Comparison of ENCODE assay signal across 20 cellular contexts in genomic region chr13:40673061-40673397, GRCh38. TPM values are rescaled to one million over a fixed set of nuclear protein-coding genes. Genes with fewer than 3 reads are reported as not detected.
DNase-seq lines count a peak whose midpoint lies in the region; ATAC-seq, FAIRE-seq and TF ChIP-seq lines count a peak whose summit lies in the region.
"Had no signal": no experiment of that assay in that cellular context is flagged by ENCODE, and none has a peak within 500 bp of the region (broad histone marks: within the 10 kb centered on the region; RNA-seq: fewer than 3 reads in every experiment).

No MANE protein-coding gene starts in this region.

- H3K4me3 ChIP-seq in Karpas-422 (ENCODE audit: low read length): 0 out of 2 replicates have a peak overlapping the region, but pooled peaks have one; percentile 13
- H3K4me3 ChIP-seq in GM12878: no peak overlapping the region
- H3K4me3 ChIP-seq in lower lobe of right lung: no peak overlapping the region
- no peak overlapping the region for H3K4me3 ChIP-seq in foreskin fibroblast (ENCODE audit: low read depth in 1 of 2, low read length in 2 of 2)
- H3K4me3 ChIP-seq: dorsolateral prefrontal cortex, gastrocnemius medialis, HAP-1, prostate gland, smooth muscle cell, upper lobe of left lung had no signal

- H3K4me1 Mint-ChIP-seq in mesothelial cell of epicardium (peaks cover 28% of the 10 kb centered on the region), chondrocyte (ENCODE audit: low read depth) (peaks cover 13% of the 10 kb centered on the region)

- H3K4me2 ChIP-seq in Karpas-422 (ENCODE audit: low read depth, low read length, poor library complexity, severe bottlenecking) (peak overlapping the region; percentile 61), GM12878 (ENCODE audit: control insufficient read depth, insufficient read depth) (no peak overlapping the region)
- H3K4me2 ChIP-seq: smooth muscle cell had no signal

- H4K20me1 ChIP-seq in Karpas-422 (ENCODE audit: insufficient read depth, low read depth, low read length) (no peaks in the 10 kb centered on the region), GM12878 (ENCODE audit: control insufficient read depth, insufficient read depth) (no peaks in the 10 kb centered on the region)

- FAIRE-seq in GM19239 (lab: Jason Lieb, UNC) (peak; percentile 8), GM12878 (lab: Jason Lieb, UNC) (no peak)
- FAIRE-seq: HTR-8/SVneo had no signal

- no peaks in the 10 kb centered on the region for H3K9me3 Mint-ChIP-seq in mesothelial cell of epicardium
- H3K9me3 Mint-ChIP-seq in chondrocyte (ENCODE audit: low read depth): no peaks in the 10 kb centered on the region
- H3K9me3 Mint-ChIP-seq: activated T-helper 2 cell treated with anti-CD3 and anti-CD28 coated beads, Interferon-gamma antibody, Interleukin-2, Interleukin-4, amounts not matched to agents 10 μg/mL and 5 μg/mL and 100 μg/mL, durations not matched to agents 14 hours and 24 hours and 36 hours; nephron progenitor cell had no signal

- H3K4me1 ChIP-seq in Karpas-422 (ENCODE audit: low read length) (peaks cover 40% of the 10 kb centered on the region), GM12878 (ENCODE audit: control insufficient read depth, insufficient read depth, low read length) (no peaks in the 10 kb centered on the region; the same call in 1 of the 2 replicates), lower lobe of right lung (peaks cover 7% of the 10 kb centered on the region)
- H3K4me1 ChIP-seq: prostate gland had no signal

- H3K79me2 ChIP-seq in Karpas-422 (ENCODE audit: low read length): no peaks in the 10 kb centered on the region
- H3K79me2 ChIP-seq in GM12878 (ENCODE audit: control insufficient read depth, insufficient read depth, low read length): no peaks in the 10 kb centered on the region

- H2AFZ ChIP-seq in Karpas-422 (ENCODE audit: low read length): no peak overlapping the region
- no peak overlapping the region for H2AFZ ChIP-seq in GM12878 (ENCODE audit: control insufficient read depth, low read depth, low read length)

- no peaks in the 10 kb centered on the region for H3K9me2 ChIP-seq in Karpas-422 (replicated peaks; ENCODE audit: insufficient read depth, low read length)

- no peak for TF ChIP-seq RAD21 in GM12878 (IDR thresholded peaks at IDR 0.05; ENCODE audit: insufficient read depth, low read depth, low read length)

- no peaks in the 10 kb centered on the region for H3K27me3 ChIP-seq in Karpas-422 (ENCODE audit: low read length)
- H3K27me3 ChIP-seq in GM12878 (replicated peaks in 1 of 2; ENCODE audit: control insufficient read depth in 2 of 2, insufficient read depth in 2 of 2, low read length in 1 of 2): no peaks in the 10 kb centered on the region
- no peaks in the 10 kb centered on the region for H3K27me3 ChIP-seq in lower lobe of right lung (ENCODE audit: low read depth)
- H3K27me3 ChIP-seq: gastrocnemius medialis, upper lobe of left lung had no signal

- POLR2A ChIA-PET in GM12878 (lab: Charles Lee): no interaction called here

- no TSS peak for BruUV-seq in GM12878 (replicated peaks; lab: Mats Ljungman, UMichigan)

- DNase-seq in GM19239 (ENCODE audit: insufficient read length, low spot score) (no peak), Karpas-422 (no peak), GM12878 (ENCODE audit: low read depth, low spot score) (no peak), mesothelial cell of epicardium (ENCODE audit: low spot score in 2 of 2, unreplicated experiment in 2 of 2) (no peak), lower lobe of right lung (no peak), foreskin fibroblast (no peak), chondrocyte (ENCODE audit: low spot score) (no peak)
- DNase-seq: activated CD4-positive, alpha-beta T cell treated with anti-CD3 and anti-CD28 coated beads for 48 hours; activated CD8-positive, alpha-beta memory T cell treated with anti-CD3 and anti-CD28 coated beads, Interleukin-2, amount 10 ng/mL, durations not matched to agents 7 days and 5 days; central memory CD4-positive, alpha-beta T cell; dorsolateral prefrontal cortex; gastrocnemius medialis; nephron progenitor cell; stimulated activated CD4-positive, alpha-beta T cell treated with anti-CD3 and anti-CD28 coated beads, Interleukin-2, amount 100 ng/mL, for 48 hours; upper lobe of left lung had no signal

- ATAC-seq in GM12878: peak; percentile 25; the same call in 1 of the 3 replicates
- ATAC-seq in lower lobe of right lung: no peak
- ATAC-seq: activated CD8-positive, alpha-beta memory T cell treated with anti-CD3 and anti-CD28 coated beads, Interleukin-2, amount 10 ng/mL, durations not matched to agents 7 days and 5 days; gastrocnemius medialis had no signal

- SMC1A ChIA-PET in GM12878 (lab: Charles Lee; ENCODE audit: uncharacterized antibody, unreplicated experiment): interaction anchor here (0.6 to 4.2 kb wide), 14 partner anchors 9 to 913 kb away, joined by 3 to 14 read pairs (median 3); no protein-coding TSS in a partner anchor

- no peak for TF ChIP-seq EP300 in GM12878 (IDR thresholded peaks at IDR 0.05; ENCODE audit: borderline replicate concordance in 1 of 2, control insufficient read depth in 1 of 2, low read depth in 2 of 2, low read length in 2 of 2)

- H3K36me3 ChIP-seq in Karpas-422 (ENCODE audit: insufficient read depth, low read length) (no peaks in the 10 kb centered on the region), GM12878 (ENCODE audit: control insufficient read depth in 2 of 2, insufficient read depth in 2 of 2, low read length in 1 of 2) (no peaks in the 10 kb centered on the region), lower lobe of right lung (no peaks in the 10 kb centered on the region)
- H3K36me3 ChIP-seq: gastrocnemius medialis, HAP-1, prostate gland, upper lobe of left lung had no signal

- no peaks in the 10 kb centered on the region for H3K27me3 Mint-ChIP-seq in mesothelial cell of epicardium (ENCODE audit: low read depth)
- no peaks in the 10 kb centered on the region for H3K27me3 Mint-ChIP-seq in chondrocyte (ENCODE audit: low read depth)
- H3K27me3 Mint-ChIP-seq: activated CD8-positive, alpha-beta memory T cell treated with anti-CD3 and anti-CD28 coated beads, Interleukin-2, amount 10 ng/mL, durations not matched to agents 7 days and 5 days had no signal

- peak overlapping the region; percentile 27; the same call in 1 of the 2 replicates for H3K9ac ChIP-seq in Karpas-422 (ENCODE audit: low read length)
- no peak overlapping the region for H3K9ac ChIP-seq in GM12878 (ENCODE audit: control insufficient read depth, insufficient read depth, low read length)

- peak overlapping the region; percentile 74 for H3K27ac ChIP-seq in Karpas-422 (ENCODE audit: low read length)
- no peak overlapping the region for H3K27ac ChIP-seq in GM12878 (ENCODE audit: control insufficient read depth, insufficient read depth)
- no peak overlapping the region for H3K27ac ChIP-seq in lower lobe of right lung
- H3K27ac ChIP-seq: dorsolateral prefrontal cortex, prostate gland, upper lobe of left lung had no signal

- intact Hi-C loops in GM12878 (cut with micrococcal nuclease; ENCODE audit: unreplicated experiment): no loop called here
- intact Hi-C loops in lower lobe of right lung (cut with DNase I): no loop called here

- 48% methylated on average over 2 of the region's 2 CpGs for WGBS in GM12878 (ENCODE audit: insufficient coverage, insufficient replicate concordance, low lambda C conversion rate, missing lambda C conversion rate)

- H3K4me3 Mint-ChIP-seq in mesothelial cell of epicardium (no peak overlapping the region), chondrocyte (ENCODE audit: unreplicated experiment) (no peak overlapping the region)
- H3K4me3 Mint-ChIP-seq: activated CD8-positive, alpha-beta memory T cell treated with anti-CD3 and anti-CD28 coated beads, Interleukin-2, amount 10 ng/mL, durations not matched to agents 7 days and 5 days; nephron progenitor cell had no signal

- in situ Hi-C loops in GM12878 (cut with MboI): no loop called here

- TF ChIP-seq CTCF in GM12878 (IDR thresholded peaks at IDR 0.05 in 2 of 3, conservative IDR thresholded peaks at IDR 0.05 in 1 of 3; ENCODE audit: control insufficient read depth in 2 of 3, extremely low read depth in 1 of 3, insufficient read depth in 1 of 3, low read depth in 3 of 3, low read length in 3 of 3) (no peak), mesothelial cell of epicardium (IDR thresholded peaks at IDR 0.05; ENCODE audit: unreplicated experiment) (no peak), lower lobe of right lung (IDR thresholded peaks at IDR 0.05) (no peak), foreskin fibroblast (IDR thresholded peaks at IDR 0.05; ENCODE audit: low read depth, low read length) (no peak), chondrocyte (IDR thresholded peaks at IDR 0.05) (no peak)

- H3K27ac Mint-ChIP-seq in mesothelial cell of epicardium (peak overlapping the region; percentile 83), chondrocyte (ENCODE audit: unreplicated experiment) (no peak overlapping the region)
- H3K27ac Mint-ChIP-seq: activated CD8-positive, alpha-beta memory T cell treated with anti-CD3 and anti-CD28 coated beads, Interleukin-2, amount 10 ng/mL, durations not matched to agents 7 days and 5 days; activated T-helper 2 cell treated with anti-CD3 and anti-CD28 coated beads, Interferon-gamma antibody, Interleukin-2, Interleukin-4, amounts not matched to agents 10 μg/mL and 5 μg/mL and 100 μg/mL, durations not matched to agents 14 hours and 24 hours and 36 hours; nephron progenitor cell had no signal

- RAD21 ChIA-PET in GM12878 (lab: Charles Lee; ENCODE audit: unreplicated experiment): interaction anchor here (0.9 to 2.5 kb wide), 6 partner anchors 9 to 604 kb away, joined by 3 to 20 read pairs (median 4); no protein-coding TSS in a partner anchor

- CTCF ChIA-PET in GM12878 (lab: Yijun Ruan, JAX): interaction anchor here (0.7 to 3.8 kb wide), 8 partner anchors 10 to 989 kb away, joined by 3 to 28 read pairs (median 4); no protein-coding TSS in a partner anchor

- H3K9me3 ChIP-seq in Karpas-422 (ENCODE audit: low read length) (no peaks in the 10 kb centered on the region), GM12878 (replicated peaks; ENCODE audit: control insufficient read depth, insufficient read depth, low read length) (no peaks in the 10 kb centered on the region), lower lobe of right lung (no peaks in the 10 kb centered on the region)
- H3K9me3 ChIP-seq: gastrocnemius medialis, HAP-1, prostate gland, upper lobe of left lung had no signal

- no peak for TF ChIP-seq POLR2A in GM12878 (IDR thresholded peaks at IDR 0.05; ENCODE audit: low read depth, low read length)

- H3K36me3 Mint-ChIP-seq in mesothelial cell of epicardium (no peaks in the 10 kb centered on the region), chondrocyte (ENCODE audit: low read depth) (no peaks in the 10 kb centered on the region)
- H3K36me3 Mint-ChIP-seq: activated CD8-positive, alpha-beta memory T cell treated with anti-CD3 and anti-CD28 coated beads, Interleukin-2, amount 10 ng/mL, durations not matched to agents 7 days and 5 days had no signal

RNA-seq across cellular contexts. Expression of gene FOXO1, which starts 6.6 kb away (rescaled TPM):
- total RNA-seq in Karpas-422 (2014; rRNA removed; shearing (Covaris generic); ENCODE audit: low replicate concordance): 27.6 and 51.6 TPM in 2 replicates
- total RNA-seq in GM12878 (2013; cell fraction: nucleolus; rRNA removed): 11.4 and 11.6 TPM in 2 replicates
- total RNA-seq in GM12878 (2014; rRNA removed) (0.65 and 0.96 TPM in 2 replicates), GM12878 (2014; rRNA removed; fragmentation: Illumina TruSeq; extraction: Trizol) (0.88 and 1.1 TPM in 2 replicates), GM12878 (2021) (1.6 and 2.4 TPM in 2 replicates), mesothelial cell of epicardium (31.7 to 33.7 TPM (median 32.7 TPM) in 3 replicates), lower lobe of right lung (19.9 TPM), chondrocyte (8.9 to 17.7 TPM (median 9.7 TPM) in 3 replicates)
- polyA plus RNA-seq in GM12878 (2011; ENCODE audit: low read depth): 4.7 TPM
- polyA plus RNA-seq in GM12878 (2011; rRNA removed) (7.0 and 8.3 TPM in 2 replicates), GM12878 (2014; fragmentation: Illumina TruSeq; extraction: Trizol) (1.4 and 1.6 TPM in 2 replicates), GM12878 (2014; fragmentation: Nextera tagmentation; extraction: Ambion mirVana) (under 1 TPM; 0.64 to 0.72 TPM), GM12878 (2014; rRNA removed) (0.70 TPM in 2 replicates), GM12878 (2016; fragmentation: Nextera tagmentation; extraction: Ambion mirVana) (under 1 TPM; 0.58 to 0.79 TPM)
- 7.5 and 8.5 TPM in 2 replicates for polyA plus RNA-seq in GM12878 (2011; cell fraction: cytosol; rRNA removed)
- 6.3 and 8.8 TPM in 2 replicates for polyA plus RNA-seq in GM12878 (2011; cell fraction: nucleus; rRNA removed)
- polyA plus RNA-seq in GM12878 (2012): 5.2 and 6.1 TPM in 2 replicates
- polyA minus RNA-seq in GM12878 (2011; rRNA and poly(A)+ RNA removed): 20.9 and 28.1 TPM in 2 replicates
- polyA minus RNA-seq in GM12878 (2011; cell fraction: cytosol; rRNA and poly(A)+ RNA removed): 11.6 and 15.6 TPM in 2 replicates
- polyA minus RNA-seq in GM12878 (2011; cell fraction: nucleus; rRNA and poly(A)+ RNA removed): 9.1 and 21.0 TPM in 2 replicates
